9 cellular contexts compared by ENCODE assay signal in the genomic region with DNA sequence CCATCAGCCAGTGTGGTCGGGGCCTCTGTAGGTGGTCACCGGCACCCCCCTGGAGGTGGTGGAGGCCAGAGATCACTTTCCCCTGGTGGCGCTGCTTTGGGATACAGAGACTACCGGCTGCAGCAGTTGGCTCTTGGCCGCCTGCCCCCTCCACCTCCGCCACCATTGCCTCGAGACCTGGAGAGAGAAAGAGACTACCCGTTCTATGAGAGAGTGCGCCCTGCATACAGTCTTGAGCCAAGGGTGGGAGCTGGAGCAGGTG. TPM values are rescaled to one million over a fixed set of nuclear protein-coding genes. Genes with fewer than 3 reads are reported as not detected.
DNase-seq lines count a peak whose midpoint lies in the region; ATAC-seq and TF ChIP-seq lines count a peak whose summit lies in the region.
"Had no signal": no experiment of that assay in that cellular context is flagged by ENCODE, and none has a peak within 500 bp of the region (broad histone marks: within the 10 kb centered on the region; RNA-seq: fewer than 3 reads in every experiment).

No MANE protein-coding gene starts in this region.

- peak overlapping the region; percentile 93; the same call in 1 of the 2 replicates for H3K14ac ChIP-seq in H9 (ENCODE audit: insufficient read depth, low read length)

- H2BK120ac ChIP-seq in H9 (ENCODE audit: low read depth, low read length, poor library complexity, severe bottlenecking) (no peak overlapping the region), mesendoderm (ENCODE audit: low read depth, low read length) (no peak overlapping the region)

- H3K4me1 Mint-ChIP-seq in H9, result peaks cover 54 to 56% of the 10 kb centered on the region in 2 experiments

- H3K36me3 ChIP-seq in A673 (ENCODE audit: insufficient read depth, low read length, poor library complexity, severe bottlenecking), result peaks cover 50% of the 10 kb centered on the region
- H3K36me3 ChIP-seq in mesendoderm (ENCODE audit: control insufficient read depth, insufficient read depth, low read length), result peaks cover 3% of the 10 kb centered on the region

- H3K56ac ChIP-seq in H9 (ENCODE audit: insufficient read length, low read depth, low read length) (no peak overlapping the region), mesendoderm (ENCODE audit: low read length) (peak overlapping the region; percentile 99)

- no peak overlapping the region for H3K4me3 Mint-ChIP-seq in H9
- H3K4me3 Mint-ChIP-seq: activated B cell treated with CpG ODN at 0.5 μM for 24 hours had no signal

- H4K91ac ChIP-seq in H9 (ENCODE audit: insufficient read length, low read depth, low read length), result no peak overlapping the region

- H3K27me3 ChIP-seq in A673 (replicated peaks; ENCODE audit: insufficient read depth, low read depth, low read length, poor library complexity), result no peaks in the 10 kb centered on the region
- no peaks in the 10 kb centered on the region for H3K27me3 ChIP-seq in H9 (ENCODE audit: insufficient read depth, low read length)
- H3K27me3 ChIP-seq in mesendoderm (ENCODE audit: insufficient read depth, low read length, poor library complexity), result no peaks in the 10 kb centered on the region

- peak overlapping the region; percentile 75 for H3K4me3 ChIP-seq in A673 (ENCODE audit: low read depth, low read length, poor library complexity, severe bottlenecking)
- H3K4me3 ChIP-seq in mesendoderm (ENCODE audit: low read length), result peak overlapping the region; percentile 98

- intact Hi-C loops in A673 (cut with micrococcal nuclease; ENCODE audit: unreplicated experiment), result no loop called here

- WGBS in H9 (ENCODE audit: extremely low coverage, insufficient read length, low lambda C conversion rate), result no CpG with 5 or more reads among the region's 9 CpGs
- no CpG with 5 or more reads among the region's 9 CpGs for WGBS in mesendoderm (ENCODE audit: extremely low coverage, insufficient coverage, low lambda C conversion rate)

- H3K18ac ChIP-seq in H9 (ENCODE audit: insufficient read length, low read depth, low read length) (no peak overlapping the region), mesendoderm (ENCODE audit: low read length) (peak overlapping the region; percentile 86)

- no peak overlapping the region for H2BK5ac ChIP-seq in H9 (ENCODE audit: insufficient read length, low read length)
- H2BK5ac ChIP-seq in mesendoderm (ENCODE audit: low read length), result no peak overlapping the region

- ATAC-seq in HG03159 (IDR thresholded peaks at IDR 0.05; ENCODE audit: unreplicated experiment), result no peak
- ATAC-seq in GM18519 (IDR thresholded peaks at IDR 0.05; ENCODE audit: low FRiP score, unreplicated experiment), result no peak

- H3K79me2 ChIP-seq in H9 (ENCODE audit: insufficient read depth, low read length), result peaks cover 40% of the 10 kb centered on the region
- peaks cover 54% of the 10 kb centered on the region for H3K79me2 ChIP-seq in mesendoderm (ENCODE audit: control insufficient read depth, insufficient read depth, low read length)

- H3K27me3 Mint-ChIP-seq in H9 (ENCODE audit: low read depth), result no peaks in the 10 kb centered on the region; the same call in 1 of the 2 replicates
- H3K27me3 Mint-ChIP-seq: activated B cell treated with CpG ODN at 0.5 μM for 24 hours had no signal

- H4K5ac ChIP-seq in H9 (ENCODE audit: insufficient read length, low read depth, low read length) (no peak overlapping the region), mesendoderm (ENCODE audit: low read length) (no peak overlapping the region)

- H3K9me3 ChIP-seq in A673 (ENCODE audit: low read depth, low read length, poor library complexity, severe bottlenecking), result no peaks in the 10 kb centered on the region
- H3K9me3 ChIP-seq in H9 (ENCODE audit: control insufficient read depth, low read depth, low read length), result no peaks in the 10 kb centered on the region

- H3K4ac ChIP-seq in H9 (ENCODE audit: low read depth, low read length) (no peak overlapping the region), mesendoderm (ENCODE audit: low read depth, low read length) (peak overlapping the region; percentile 89)

- peaks cover 13% of the 10 kb centered on the region for H3K23me2 ChIP-seq in H9 (ENCODE audit: insufficient read length, low read depth, low read length, poor library complexity, severe bottlenecking)

- peak overlapping the region; percentile 98 for H3K27ac ChIP-seq in A673 (ENCODE audit: low read depth, low read length, poor library complexity, severe bottlenecking)
- no peak overlapping the region for H3K27ac ChIP-seq in H9 (ENCODE audit: insufficient read length, low read depth, low read length)
- peak overlapping the region; percentile 87 for H3K27ac ChIP-seq in cingulate gyrus (ENCODE audit: low read depth, low read length)
- H3K27ac ChIP-seq in mesendoderm (ENCODE audit: low read depth, low read length), result peak overlapping the region; percentile 10

- H3K4me1 ChIP-seq in A673 (ENCODE audit: insufficient read depth, low read length, poor library complexity, severe bottlenecking), result peaks cover 45% of the 10 kb centered on the region
- peaks cover 3% of the 10 kb centered on the region; the same call in 1 of the 2 replicates for H3K4me1 ChIP-seq in H9 (ENCODE audit: insufficient read depth, low read length)
- H3K4me1 ChIP-seq in mesendoderm (ENCODE audit: control insufficient read depth, low read depth, low read length), result peaks cover 8% of the 10 kb centered on the region

- H3K23ac ChIP-seq in H9 (ENCODE audit: insufficient read length, low read depth, low read length) (no peak overlapping the region), mesendoderm (ENCODE audit: low read length) (no peak overlapping the region)

- H2BK15ac ChIP-seq in H9 (ENCODE audit: low read depth, low read length) (no peak overlapping the region), mesendoderm (replicated peaks; ENCODE audit: low read depth) (no peak overlapping the region)

- H3K27ac Mint-ChIP-seq in H9, result peak overlapping the region in 1 of 3 experiments; percentile 86; a peak in 1 of 7 replicates
- H3K27ac Mint-ChIP-seq: activated B cell treated with CpG ODN at 0.5 μM for 24 hours had no signal

- peaks cover 6 to 8% of the 10 kb centered on the region in 2 experiments for H3K9me3 Mint-ChIP-seq in H9
- H3K9me3 Mint-ChIP-seq: activated B cell treated with CpG ODN at 0.5 μM for 24 hours had no signal

- DNase-seq in A673 (ENCODE audit: low spot score) (no peak), H9 (peak; percentile 45), mesendoderm (no peak), CD1c-positive myeloid dendritic cell (ENCODE audit: extremely low spot score) (no peak), HK-2 (ENCODE audit: unreplicated experiment) (no peak)
- DNase-seq: activated B cell treated with CpG ODN at 0.5 μM for 24 hours had no signal

- H2AK5ac ChIP-seq in H9 (ENCODE audit: insufficient read length, low read length), result no peak overlapping the region
- no peak overlapping the region for H2AK5ac ChIP-seq in mesendoderm (ENCODE audit: low read length)

- CTCF ChIA-PET in A673 (lab: Charles Lee), result interaction anchor here (0.8 kb wide), 1 partner anchor 28 kb away, joined by 3 read pairs; no protein-coding TSS in a partner anchor

- H2BK12ac ChIP-seq in H9 (ENCODE audit: insufficient read length, low read depth, low read length), result no peak overlapping the region

- H3K79me1 ChIP-seq in H9 (ENCODE audit: insufficient read depth, low read depth, low read length, poor library complexity, severe bottlenecking), result no peaks in the 10 kb centered on the region
- H3K79me1 ChIP-seq in mesendoderm (ENCODE audit: low read length), result no peaks in the 10 kb centered on the region

- H4K20me1 ChIP-seq in H9 (ENCODE audit: control insufficient read depth, insufficient read depth, insufficient read length), result no peaks in the 10 kb centered on the region

- H3K36me3 Mint-ChIP-seq in H9 (ENCODE audit: insufficient read depth in 1 of 3, low read depth in 3 of 3), result peaks cover 44 to 53% (median 52%) of the 10 kb centered on the region in 3 experiments

- H3K4me2 ChIP-seq in H9 (ENCODE audit: insufficient read depth, insufficient read length, low read length) (peak overlapping the region; percentile 93), mesendoderm (ENCODE audit: low read length) (peak overlapping the region; percentile 88)

- no peak overlapping the region for H2BK20ac ChIP-seq in H9 (ENCODE audit: low read depth, low read length, poor library complexity, severe bottlenecking)

- peak overlapping the region; percentile 92 for H3K9ac ChIP-seq in H9 (ENCODE audit: extremely low read depth, insufficient read length, low read length)
- peak overlapping the region; percentile 98 for H3K9ac ChIP-seq in mesendoderm (ENCODE audit: low read length)

- H3T11ph ChIP-seq in H9 (ENCODE audit: low read length), result no peak overlapping the region

- POLR2A ChIA-PET in A673 (lab: Charles Lee; ENCODE audit: low non-redundant PET), result no interaction called here

- TF ChIP-seq CTCF in A673 (conservative IDR thresholded peaks at IDR 0.05; ENCODE audit: low read depth, low read length), result no peak
- TF ChIP-seq CTCF in H9 (conservative IDR thresholded peaks at IDR 0.05), result 0 out of 3 replicates have a peak, but pooled peaks have one; percentile 8

- no peak overlapping the region for H2AFZ ChIP-seq in H9 (ENCODE audit: low read length)

- H4K8ac ChIP-seq in H9 (replicated peaks; ENCODE audit: insufficient read length, low read depth, low read length), result no peak overlapping the region
- H4K8ac ChIP-seq in mesendoderm (ENCODE audit: low read depth, low read length), result no peak overlapping the region

- no TSS peak for BruUV-seq in A673 (replicated peaks; lab: Mats Ljungman, UMichigan)

RNA-seq across cellular contexts. Expression of gene RBM15, which starts 1.0 kb away (rescaled TPM):
- total RNA-seq in A673 (2021) (59.9 and 60.3 TPM in 2 replicates), H9 (2021) (61.4 and 62.0 TPM in 2 replicates)
- 14.9 TPM for polyA plus RNA-seq in mesendoderm (2013, experiment 1 of 2)
- 14.0 TPM for polyA plus RNA-seq in mesendoderm (2013, experiment 2 of 2)

RNA-seq across cellular contexts. Expression of gene SLC16A4, which starts 50.7 kb away (rescaled TPM):
- 0.48 and 0.60 TPM in 2 replicates for total RNA-seq in A673 (2021)
- total RNA-seq in H9 (2021), result 0.17 TPM in 1 of 2 replicates, not detected in the other
- polyA plus RNA-seq in mesendoderm (2013, experiment 1 of 2), result 0.28 TPM
- 0.29 TPM for polyA plus RNA-seq in mesendoderm (2013, experiment 2 of 2)
